1 cellular context compared by ENCODE assay signal in genomic region chr7:4916115-4916514, GRCh38.
TF ChIP-seq lines count a peak whose summit lies in the region.

No MANE protein-coding gene starts in this region.

TF ChIP-seq in K562, 482 proteins besides CTCF, POLR2A, EP300 and RAD21:
- TF ChIP-seq ZNF384 (IDR thresholded peaks at IDR 0.05; ENCODE audit: low read depth, low read length) (0 out of 2 replicates have a peak, but pooled peaks have one; percentile 26), RERE (CRISPR knock-in tag; IDR thresholded peaks at IDR 0.05; ENCODE audit: borderline replicate concordance) (no peak), ETV1 (tag; conservative IDR thresholded peaks at IDR 0.05; ENCODE audit: low read depth) (no peak)
